16 cellular contexts compared by ENCODE assay signal in genomic region chr7:129497156-129497555, GRCh38. TPM values are rescaled to one million over a fixed set of nuclear protein-coding genes. Genes with fewer than 3 reads are reported as not detected.
"Had no signal": no experiment of that assay in that cellular context is flagged by ENCODE, and none has a peak within 500 bp of the region (broad histone marks: within the 10 kb centered on the region; RNA-seq: fewer than 3 reads in every experiment).

No MANE protein-coding gene starts in this region.

- ATAC-seq: activated CD4-positive, CD25-positive, alpha-beta regulatory T cell treated with anti-CD3 and anti-CD28 coated beads, Interleukin-2, amount 50 U/mL, for 24 hours; activated CD8-positive, alpha-beta T cell treated with anti-CD3 and anti-CD28 coated beads for 36 hours; esophagus mucosa; lower lobe of right lung; naive thymus-derived CD4-positive, alpha-beta T cell; stimulated activated naive CD8-positive, alpha-beta T cell treated with anti-CD3 and anti-CD28 coated beads, Interleukin-15, amount 100 ng/mL, for 72 hours had no signal

- H3K4me3 Mint-ChIP-seq: activated CD8-positive, alpha-beta T cell treated with anti-CD3 and anti-CD28 coated beads for 36 hours; activated naive CD8-positive, alpha-beta T cell; naive thymus-derived CD4-positive, alpha-beta T cell; stimulated activated naive CD8-positive, alpha-beta T cell treated with anti-CD3 and anti-CD28 coated beads, Interleukin-15, amount 100 ng/mL, for 72 hours had no signal

- H3K27me3 ChIP-seq: testis had no signal

- H3K36me3 Mint-ChIP-seq: activated naive CD8-positive, alpha-beta T cell had no signal

- H3K9me3 Mint-ChIP-seq: activated CD8-positive, alpha-beta T cell treated with anti-CD3 and anti-CD28 coated beads for 36 hours; naive thymus-derived CD4-positive, alpha-beta T cell; stimulated activated naive CD8-positive, alpha-beta T cell treated with anti-CD3 and anti-CD28 coated beads, Interleukin-15, amount 100 ng/mL, for 72 hours had no signal

- DNase-seq: activated CD8-positive, alpha-beta T cell treated with anti-CD3 and anti-CD28 coated beads for 36 hours; activated effector memory CD4-positive, alpha-beta T cell treated with Interleukin-2 at 50 U/mL for 16 hours; anterior cingulate cortex; hypothalamus; lower lobe of right lung; naive thymus-derived CD4-positive, alpha-beta T cell; occipital lobe; sigmoid colon; stimulated activated naive CD8-positive, alpha-beta T cell treated with anti-CD3 and anti-CD28 coated beads, Interleukin-15, amount 100 ng/mL, for 72 hours; testis had no signal

- H3K27ac Mint-ChIP-seq: activated CD8-positive, alpha-beta T cell treated with anti-CD3 and anti-CD28 coated beads for 36 hours; stimulated activated naive CD8-positive, alpha-beta T cell treated with anti-CD3 and anti-CD28 coated beads, Interleukin-15, amount 100 ng/mL, for 72 hours had no signal

- H3K27ac ChIP-seq: lower lobe of right lung, prostate gland, sigmoid colon, testis had no signal

- FAIRE-seq: endometrium had no signal

- H3K9me3 ChIP-seq: lower lobe of right lung, prostate gland, sigmoid colon, testis had no signal

- H3K4me1 ChIP-seq: lower lobe of right lung, prostate gland, testis had no signal

- H3K4me3 ChIP-seq: lower lobe of right lung, prostate gland, sigmoid colon, testis had no signal

- H3K27me3 Mint-ChIP-seq: activated naive CD8-positive, alpha-beta T cell; naive thymus-derived CD4-positive, alpha-beta T cell had no signal

- H3K36me3 ChIP-seq: lower lobe of right lung, prostate gland, sigmoid colon had no signal

RNA-seq across cellular contexts. Expression of gene SMKR1, which starts 5.2 kb away (rescaled TPM):
- total RNA-seq: esophagus mucosa, sigmoid colon, urinary bladder had no signal
- polyA plus RNA-seq: urinary bladder had no signal
